15 cellular contexts compared by ENCODE assay signal in genomic region chr6:140811642-140812041, GRCh38.
"Had no signal": no experiment of that assay in that cellular context is flagged by ENCODE, and none has a peak within 500 bp of the region (broad histone marks: within the 10 kb centered on the region; RNA-seq: fewer than 3 reads in every experiment).

No MANE protein-coding gene starts in this region.

- ATAC-seq: activated CD4-positive, CD25-positive, alpha-beta regulatory T cell treated with anti-CD3 and anti-CD28 coated beads, Interleukin-2, amount 50 U/mL, for 24 hours; gastroesophageal sphincter; left lobe of liver; natural killer cell; upper lobe of right lung had no signal

- H3K4me1 ChIP-seq: gastroesophageal sphincter, stomach, testis, upper lobe of right lung had no signal

- H3K36me3 ChIP-seq: adrenal gland, gastroesophageal sphincter, neutrophil, stomach, upper lobe of right lung had no signal

- H3K27me3 ChIP-seq: adrenal gland, gastroesophageal sphincter, neutrophil, stomach, testis, upper lobe of right lung had no signal

- H3K27ac ChIP-seq: adrenal gland, gastroesophageal sphincter, neutrophil, stomach, testis, upper lobe of right lung had no signal

- H3K36me3 Mint-ChIP-seq: memory B cell, natural killer cell had no signal

- H3K4me3 ChIP-seq: adrenal gland, gastroesophageal sphincter, stomach, testis, upper lobe of right lung had no signal

- H3K4me1 Mint-ChIP-seq: memory B cell had no signal

- H3K27me3 Mint-ChIP-seq: memory B cell had no signal

- H3K27ac Mint-ChIP-seq: activated T-helper 2 cell treated with anti-CD3 and anti-CD28 coated beads, Interferon-gamma antibody, Interleukin-2, Interleukin-4, amounts not matched to agents 10 μg/mL and 5 μg/mL and 100 μg/mL, durations not matched to agents 14 hours and 24 hours and 36 hours; memory B cell; natural killer cell had no signal

- DNase-seq: activated naive CD4-positive, alpha-beta T cell treated with anti-CD3 and anti-CD28 coated beads, Interleukin-2, amount 50 U/mL, for 16 hours; adrenal gland; erythroblast; natural killer cell; stimulated activated CD4-positive, alpha-beta T cell treated with anti-CD3 and anti-CD28 coated beads, Interleukin-12 subunit alpha, Interleukin-12 subunit beta, amount 100 ng/mL, for 4 hours; stimulated activated CD4-positive, alpha-beta T cell treated with anti-CD3 and anti-CD28 coated beads, Interleukin-2, amount 100 ng/mL, for 24 hours; stomach; testis; upper lobe of right lung had no signal

- H3K9me3 ChIP-seq: adrenal gland, gastroesophageal sphincter, neutrophil, testis, upper lobe of right lung had no signal

- H3K9me3 Mint-ChIP-seq: activated T-helper 2 cell treated with anti-CD3 and anti-CD28 coated beads, Interferon-gamma antibody, Interleukin-2, Interleukin-4, amounts not matched to agents 10 μg/mL and 5 μg/mL and 100 μg/mL, durations not matched to agents 14 hours and 24 hours and 36 hours; memory B cell; natural killer cell had no signal

- H3K4me3 Mint-ChIP-seq: memory B cell, natural killer cell had no signal
